In genomic region chr11:74417860-74418508, GRCh38 we compare ENCODE assay signal across 9 cellular contexts. TPM values are rescaled to one million over a fixed set of nuclear protein-coding genes. Genes with fewer than 3 reads are reported as not detected.
DNase-seq lines count a peak whose midpoint lies in the region; ATAC-seq and TF ChIP-seq lines count a peak whose summit lies in the region.
"Had no signal": no experiment of that assay in that cellular context is flagged by ENCODE, and none has a peak within 500 bp of the region (broad histone marks: within the 10 kb centered on the region; RNA-seq: fewer than 3 reads in every experiment).

No MANE protein-coding gene starts in this region.

- no peaks in the 10 kb centered on the region for H3K36me3 Mint-ChIP-seq in activated CD8-positive, alpha-beta T cell treated with anti-CD3 and anti-CD28 coated beads, Interleukin-2, amount 10 ng/mL, durations not matched to agents 7 days and 5 days (ENCODE audit: low read depth)

- H3K27me3 ChIP-seq in suprapubic skin: peaks cover 2% of the 10 kb centered on the region

- peak overlapping the region; percentile 81 for H3K27ac ChIP-seq in suprapubic skin

- H3K9me3 ChIP-seq in suprapubic skin: no peaks in the 10 kb centered on the region

- DNase-seq in activated CD4-positive, CD25-positive, alpha-beta regulatory T cell (lab: John Stamatoyannopoulos, UW): no peak
- DNase-seq in activated CD8-positive, alpha-beta T cell treated with anti-CD3 and anti-CD28 coated beads, Interleukin-2, amount 10 ng/mL, durations not matched to agents 7 days and 5 days: no peak
- DNase-seq in iPS-NIHi11 (ENCODE audit: low spot score): peak; percentile 22
- no peak for DNase-seq in suprapubic skin (ENCODE audit: low spot score in 2 of 2)
- no peak for DNase-seq in GF-D8 (lab: John Stamatoyannopoulos, UW)
- no peak for DNase-seq in COLO668 (lab: John Stamatoyannopoulos, UW; ENCODE audit: unreplicated experiment)
- no peak for DNase-seq in cerebellum (ENCODE audit: low spot score)

- H3K4me3 ChIP-seq in suprapubic skin: no peak overlapping the region

- peak; percentile 21 for ATAC-seq in activated CD4-positive, CD25-positive, alpha-beta regulatory T cell treated with anti-CD3 and anti-CD28 coated beads, Interleukin-2, amount 50 U/mL, for 24 hours
- peak; percentile 55 for ATAC-seq in activated CD8-positive, alpha-beta T cell treated with anti-CD3 and anti-CD28 coated beads, Interleukin-2, amount 10 ng/mL, durations not matched to agents 7 days and 5 days

- no peak overlapping the region for H3K27ac Mint-ChIP-seq in activated CD8-positive, alpha-beta T cell treated with anti-CD3 and anti-CD28 coated beads, Interleukin-2, amount 10 ng/mL, durations not matched to agents 7 days and 5 days
- H3K27ac Mint-ChIP-seq: B cell had no signal

- peaks cover 3% of the 10 kb centered on the region for H3K27me3 Mint-ChIP-seq in activated CD8-positive, alpha-beta T cell treated with anti-CD3 and anti-CD28 coated beads, Interleukin-2, amount 10 ng/mL, durations not matched to agents 7 days and 5 days (ENCODE audit: low read depth)

- no peaks in the 10 kb centered on the region for H3K36me3 ChIP-seq in suprapubic skin

- CTCF ChIA-PET in activated CD8-positive, alpha-beta T cell treated with anti-CD3 and anti-CD28 coated beads, Interleukin-2, amount 10 ng/mL, durations not matched to agents 7 days and 5 days (lab: Charles Lee): interaction anchor here (0.8 to 1.0 kb wide), 2 partner anchors 28 to 29 kb away, joined by 3 to 5 read pairs; no protein-coding TSS in a partner anchor

- no peak for TF ChIP-seq POLR2A in suprapubic skin (IDR thresholded peaks at IDR 0.05)

- H3K9me3 Mint-ChIP-seq in activated CD8-positive, alpha-beta T cell treated with anti-CD3 and anti-CD28 coated beads, Interleukin-2, amount 10 ng/mL, durations not matched to agents 7 days and 5 days (ENCODE audit: insufficient read depth): no peaks in the 10 kb centered on the region

- POLR2A ChIA-PET in activated CD8-positive, alpha-beta T cell treated with anti-CD3 and anti-CD28 coated beads, Interleukin-2, amount 10 ng/mL, durations not matched to agents 7 days and 5 days (lab: Charles Lee): interaction anchor here (0.6 kb wide), 1 partner anchor 19 kb away, joined by 3 read pairs; no protein-coding TSS in a partner anchor

- WGBS in suprapubic skin: 71% methylated on average over 3 of the region's 4 CpGs

- peaks cover 28% of the 10 kb centered on the region for H3K4me1 ChIP-seq in suprapubic skin

- TF ChIP-seq CTCF in suprapubic skin (IDR thresholded peaks at IDR 0.05): no peak

- no peak for TF ChIP-seq EP300 in suprapubic skin (IDR thresholded peaks at IDR 0.05)

- no peak overlapping the region for H3K4me3 Mint-ChIP-seq in activated CD8-positive, alpha-beta T cell treated with anti-CD3 and anti-CD28 coated beads, Interleukin-2, amount 10 ng/mL, durations not matched to agents 7 days and 5 days
- H3K4me3 Mint-ChIP-seq: B cell had no signal

- H3K4me1 Mint-ChIP-seq in activated CD8-positive, alpha-beta T cell treated with anti-CD3 and anti-CD28 coated beads, Interleukin-2, amount 10 ng/mL, durations not matched to agents 7 days and 5 days (ENCODE audit: low read depth): peaks cover 9% of the 10 kb centered on the region
- H3K4me1 Mint-ChIP-seq: B cell had no signal

RNA-seq across cellular contexts. Expression of gene PGM2L1, which starts 19.8 kb away (rescaled TPM):
- 1 to 10 TPM; 6.1 to 6.5 TPM for total RNA-seq in activated CD8-positive, alpha-beta T cell treated with anti-CD3 and anti-CD28 coated beads, Interleukin-2, amount 10 ng/mL, durations not matched to agents 7 days and 5 days
- total RNA-seq in suprapubic skin: 1 to 10 TPM in 3 of 4 donors, under 1 TPM in 1; 0.91 to 3.9 (median 2.0) TPM
- 72.8 TPM for total RNA-seq in cerebellum

RNA-seq across cellular contexts. Expression of gene KCNE3, which starts 49.4 kb away (rescaled TPM):
- not detected for total RNA-seq in activated CD8-positive, alpha-beta T cell treated with anti-CD3 and anti-CD28 coated beads, Interleukin-2, amount 10 ng/mL, durations not matched to agents 7 days and 5 days
- total RNA-seq in suprapubic skin (1 to 10 TPM in 1 of 4 donors, under 1 TPM in 3; 0.17 to 2.0 (median 0.26) TPM), cerebellum (1.5 TPM)
- total RNA-seq: B cell had no signal
